10 cellular contexts compared by ENCODE assay signal in genomic region chr16:507527-507926, GRCh38. TPM values are rescaled to one million over a fixed set of nuclear protein-coding genes. Genes with fewer than 3 reads are reported as not detected.
"Had no signal": no experiment of that assay in that cellular context is flagged by ENCODE, and none has a peak within 500 bp of the region (broad histone marks: within the 10 kb centered on the region; RNA-seq: fewer than 3 reads in every experiment).

No MANE protein-coding gene starts in this region.

RNA-seq across cellular contexts. Expression of gene PRR35, which starts 52.7 kb away (rescaled TPM):
- total RNA-seq: activated CD4-positive, alpha-beta T cell treated with anti-CD3 and anti-CD28 coated beads, Interleukin-2, amount 10 ng/mL, durations not matched to agents 24 days and 14 days; activated CD8-positive, alpha-beta memory T cell treated with anti-CD3 and anti-CD28 coated beads for 36 hours; activated CD8-positive, alpha-beta T cell treated with anti-CD3 and anti-CD28 coated beads for 36 hours; activated naive CD8-positive, alpha-beta T cell treated with anti-CD3 and anti-CD28 coated beads for 36 hours; activated T-helper 17 cell treated with anti-CD3 and anti-CD28 coated beads, Interleukin-2, amount 50 U/mL, for 72 hours; aorta; OCI-LY7; PC-9; Right ventricle myocardium inferior; SK-MEL-5 had no signal

RNA-seq across cellular contexts. Expression of gene NHLRC4, which starts 59.3 kb away (rescaled TPM):
- total RNA-seq: PC-9 had no signal
